2 cellular contexts compared by ENCODE assay signal in genomic region chr17:14886200-14886739, GRCh38.
TF ChIP-seq lines count a peak whose summit lies in the region.

No MANE protein-coding gene starts in this region.

TF ChIP-seq in SK-N-SH, 30 proteins besides CTCF, POLR2A, EP300 and RAD21:
- TF ChIP-seq ZBTB33 (IDR thresholded peaks at IDR 0.05; ENCODE audit: borderline replicate concordance, low read depth) (no peak), USF1 (IDR thresholded peaks at IDR 0.05; ENCODE audit: borderline replicate concordance, low read depth) (no peak), POLR2AphosphoS5 (IDR thresholded peaks at IDR 0.05; ENCODE audit: low read depth, low read length) (no peak), EZH2phosphoT487 (IDR thresholded peaks at IDR 0.05; ENCODE audit: borderline replicate concordance, low read depth) (no peak), SMC3 (IDR thresholded peaks at IDR 0.05; ENCODE audit: low read depth, low read length) (no peak), RFX5 (IDR thresholded peaks at IDR 0.05; ENCODE audit: low read length) (no peak), SIN3A (IDR thresholded peaks at IDR 0.05; ENCODE audit: borderline replicate concordance, low read depth, low read length) (no peak), USF2 (IDR thresholded peaks at IDR 0.05; ENCODE audit: borderline replicate concordance, low read depth, low read length) (no peak), RCOR1 (IDR thresholded peaks at IDR 0.05; ENCODE audit: low read length) (no peak), NFIC (IDR thresholded peaks at IDR 0.05; ENCODE audit: borderline replicate concordance) (no peak), TAF1 (IDR thresholded peaks at IDR 0.05; ENCODE audit: borderline replicate concordance, low read depth, low read length) (no peak), RXRA (IDR thresholded peaks at IDR 0.05; ENCODE audit: borderline replicate concordance, low read depth) (no peak), PBX3 (IDR thresholded peaks at IDR 0.05) (no peak), MXI1 (IDR thresholded peaks at IDR 0.05; ENCODE audit: low read depth, low read length) (no peak), TCF12 (IDR thresholded peaks at IDR 0.05) (no peak)
TF ChIP-seq in SK-N-SH: peak in this region for 0.

TF ChIP-seq in SK-N-SH treated with all-trans-retinoic acid at 6 μM for 48 hours, 23 proteins besides CTCF, POLR2A, EP300 and RAD21 (continued from another document):
- no peak for TF ChIP-seq CSRNP3 (CRISPR knock-in tag; IDR thresholded peaks at IDR 0.05)
- no peak for TF ChIP-seq ESRRG (CRISPR knock-in tag; IDR thresholded peaks at IDR 0.05)
- no peak for TF ChIP-seq ARNTL (CRISPR knock-in tag; IDR thresholded peaks at IDR 0.05; ENCODE audit: borderline replicate concordance, low read depth)
- no peak for TF ChIP-seq ZC3H10 (CRISPR knock-in tag; IDR thresholded peaks at IDR 0.05)
- no peak for TF ChIP-seq ZFP30 (CRISPR knock-in tag; IDR thresholded peaks at IDR 0.05)
- TF ChIP-seq ZNF8 (CRISPR knock-in tag; IDR thresholded peaks at IDR 0.05), result no peak
- TF ChIP-seq TSHZ2 (CRISPR knock-in tag; IDR thresholded peaks at IDR 0.05), result no peak
- TF ChIP-seq GLIS3 (CRISPR knock-in tag; IDR thresholded peaks at IDR 0.05), result no peak
- TF ChIP-seq ISL1 (CRISPR knock-in tag; IDR thresholded peaks at IDR 0.05), result no peak
- no peak for TF ChIP-seq BACH2 (CRISPR knock-in tag; IDR thresholded peaks at IDR 0.05; ENCODE audit: borderline replicate concordance)
- no peak for TF ChIP-seq ZNF70 (CRISPR knock-in tag; IDR thresholded peaks at IDR 0.05)
- TF ChIP-seq RARB (CRISPR knock-in tag; IDR thresholded peaks at IDR 0.05), result no peak
- no peak for TF ChIP-seq ZFP3 (CRISPR knock-in tag; IDR thresholded peaks at IDR 0.05)
